1 cellular context compared by ENCODE assay signal in genomic region chr1:100785399-100786082, GRCh38.
TF ChIP-seq lines count a peak whose summit lies in the region.

No MANE protein-coding gene starts in this region.

TF ChIP-seq in K562, 482 proteins besides CTCF, POLR2A, EP300 and RAD21 (continued from another document and continues in another):
- TF ChIP-seq CHD7 (IDR thresholded peaks at IDR 0.05; ENCODE audit: low read depth, low read length) (no peak), RB1 (IDR thresholded peaks at IDR 0.05; ENCODE audit: low read depth) (no peak), NONO (IDR thresholded peaks at IDR 0.05; ENCODE audit: low read depth in 2 of 2, low read length in 1 of 2) (no peak), SREBF2 (CRISPR knock-in tag; IDR thresholded peaks at IDR 0.05) (no peak), ZNF224 (CRISPR knock-in tag; IDR thresholded peaks at IDR 0.05) (no peak), PHF21A (IDR thresholded peaks at IDR 0.05; ENCODE audit: borderline replicate concordance, low read depth) (no peak), ARID1B (IDR thresholded peaks at IDR 0.05) (peak; percentile 83), FOXJ3 (CRISPR knock-in tag; IDR thresholded peaks at IDR 0.05) (no peak), ATF2 (CRISPR knock-in tag; IDR thresholded peaks at IDR 0.05) (no peak), CREB1 (IDR thresholded peaks at IDR 0.05) (no peak), CREB1 (CRISPR knock-in tag; IDR thresholded peaks at IDR 0.05) (no peak), NFXL1 (CRISPR knock-in tag; IDR thresholded peaks at IDR 0.05) (no peak), NFIX (CRISPR knock-in tag; IDR thresholded peaks at IDR 0.05; ENCODE audit: low read depth) (no peak), NEUROD1 (IDR thresholded peaks at IDR 0.05; ENCODE audit: borderline replicate concordance, low read depth, low read length, partially characterized antibody) (peak; percentile 47), SIRT6 (IDR thresholded peaks at IDR 0.05; ENCODE audit: low read depth, low read length) (no peak), SIN3B (IDR thresholded peaks at IDR 0.05; ENCODE audit: low read depth) (no peak), NCOR1 (IDR thresholded peaks at IDR 0.05) (peak; percentile 44), SREBF1 (IDR thresholded peaks at IDR 0.05; ENCODE audit: borderline replicate concordance, low read depth, low read length) (no peak), ZNF785 (CRISPR knock-in tag; IDR thresholded peaks at IDR 0.05) (no peak), ZC3H8 (IDR thresholded peaks at IDR 0.05) (no peak), CCNT2 (IDR thresholded peaks at IDR 0.05; ENCODE audit: borderline replicate concordance, extremely low read depth, insufficient read length, low read depth, low read length) (no peak), SRSF9 (IDR thresholded peaks at IDR 0.05; ENCODE audit: borderline replicate concordance, low read depth, low read length) (no peak), POLR2H (tag; IDR thresholded peaks at IDR 0.05; ENCODE audit: low read depth) (peak; percentile 57; the same call in 1 of the 2 replicates), ZNF395 (CRISPR knock-in tag; IDR thresholded peaks at IDR 0.05) (no peak), ZNF584 (CRISPR knock-in tag; IDR thresholded peaks at IDR 0.05; ENCODE audit: low read depth) (no peak), CEBPB (tag; IDR thresholded peaks at IDR 0.05) (no peak), MYC (IDR thresholded peaks at IDR 0.05; ENCODE audit: low read depth, low read length) (peak; percentile 23; the same call in 1 of the 2 replicates), MYC (CRISPR knock-in tag; IDR thresholded peaks at IDR 0.05; ENCODE audit: borderline replicate concordance, low read depth) (no peak), HOXB6 (CRISPR knock-in tag; IDR thresholded peaks at IDR 0.05; ENCODE audit: borderline replicate concordance) (no peak), CHD1 (IDR thresholded peaks at IDR 0.05; ENCODE audit: low read length) (no peak), ZZZ3 (IDR thresholded peaks at IDR 0.05) (no peak), SOX6 (IDR thresholded peaks at IDR 0.05) (peak; percentile 89), ZNF354B (CRISPR knock-in tag; IDR thresholded peaks at IDR 0.05) (no peak), SLC30A9 (CRISPR knock-in tag; IDR thresholded peaks at IDR 0.05) (no peak), YBX1 (IDR thresholded peaks at IDR 0.05) (no peak), MCM5 (IDR thresholded peaks at IDR 0.05; ENCODE audit: low read depth) (no peak)
- TF ChIP-seq, protein P1, sequence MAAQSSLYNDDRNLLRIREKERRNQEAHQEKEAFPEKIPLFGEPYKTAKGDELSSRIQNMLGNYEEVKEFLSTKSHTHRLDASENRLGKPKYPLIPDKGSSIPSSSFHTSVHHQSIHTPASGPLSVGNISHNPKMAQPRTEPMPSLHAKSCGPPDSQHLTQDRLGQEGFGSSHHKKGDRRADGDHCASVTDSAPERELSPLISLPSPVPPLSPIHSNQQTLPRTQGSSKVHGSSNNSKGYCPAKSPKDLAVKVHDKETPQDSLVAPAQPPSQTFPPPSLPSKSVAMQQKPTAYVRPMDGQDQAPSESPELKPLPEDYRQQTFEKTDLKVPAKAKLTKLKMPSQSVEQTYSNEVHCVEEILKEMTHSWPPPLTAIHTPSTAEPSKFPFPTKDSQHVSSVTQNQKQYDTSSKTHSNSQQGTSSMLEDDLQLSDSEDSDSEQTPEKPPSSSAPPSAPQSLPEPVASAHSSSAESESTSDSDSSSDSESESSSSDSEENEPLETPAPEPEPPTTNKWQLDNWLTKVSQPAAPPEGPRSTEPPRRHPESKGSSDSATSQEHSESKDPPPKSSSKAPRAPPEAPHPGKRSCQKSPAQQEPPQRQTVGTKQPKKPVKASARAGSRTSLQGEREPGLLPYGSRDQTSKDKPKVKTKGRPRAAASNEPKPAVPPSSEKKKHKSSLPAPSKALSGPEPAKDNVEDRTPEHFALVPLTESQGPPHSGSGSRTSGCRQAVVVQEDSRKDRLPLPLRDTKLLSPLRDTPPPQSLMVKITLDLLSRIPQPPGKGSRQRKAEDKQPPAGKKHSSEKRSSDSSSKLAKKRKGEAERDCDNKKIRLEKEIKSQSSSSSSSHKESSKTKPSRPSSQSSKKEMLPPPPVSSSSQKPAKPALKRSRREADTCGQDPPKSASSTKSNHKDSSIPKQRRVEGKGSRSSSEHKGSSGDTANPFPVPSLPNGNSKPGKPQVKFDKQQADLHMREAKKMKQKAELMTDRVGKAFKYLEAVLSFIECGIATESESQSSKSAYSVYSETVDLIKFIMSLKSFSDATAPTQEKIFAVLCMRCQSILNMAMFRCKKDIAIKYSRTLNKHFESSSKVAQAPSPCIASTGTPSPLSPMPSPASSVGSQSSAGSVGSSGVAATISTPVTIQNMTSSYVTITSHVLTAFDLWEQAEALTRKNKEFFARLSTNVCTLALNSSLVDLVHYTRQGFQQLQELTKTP (IDR thresholded peaks at IDR 0.05; ENCODE audit: low read depth in 1 of 2, partially characterized antibody in 2 of 2) = peak in 1 of 2 experiments; percentile 29
- TF ChIP-seq, protein P2, sequence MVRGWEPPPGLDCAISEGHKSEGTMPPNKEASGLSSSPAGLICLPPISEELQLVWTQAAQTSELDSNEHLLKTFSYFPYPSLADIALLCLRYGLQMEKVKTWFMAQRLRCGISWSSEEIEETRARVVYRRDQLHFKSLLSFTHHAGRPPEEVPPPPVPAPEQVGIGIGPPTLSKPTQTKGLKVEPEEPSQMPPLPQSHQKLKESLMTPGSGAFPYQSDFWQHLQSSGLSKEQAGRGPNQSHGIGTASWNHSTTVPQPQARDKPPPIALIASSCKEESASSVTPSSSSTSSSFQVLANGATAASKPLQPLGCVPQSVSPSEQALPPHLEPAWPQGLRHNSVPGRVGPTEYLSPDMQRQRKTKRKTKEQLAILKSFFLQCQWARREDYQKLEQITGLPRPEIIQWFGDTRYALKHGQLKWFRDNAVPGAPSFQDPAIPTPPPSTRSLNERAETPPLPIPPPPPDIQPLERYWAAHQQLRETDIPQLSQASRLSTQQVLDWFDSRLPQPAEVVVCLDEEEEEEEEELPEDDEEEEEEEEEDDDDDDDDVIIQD (CRISPR knock-in tag; IDR thresholded peaks at IDR 0.05) = no peak
- TF ChIP-seq, protein P3, sequence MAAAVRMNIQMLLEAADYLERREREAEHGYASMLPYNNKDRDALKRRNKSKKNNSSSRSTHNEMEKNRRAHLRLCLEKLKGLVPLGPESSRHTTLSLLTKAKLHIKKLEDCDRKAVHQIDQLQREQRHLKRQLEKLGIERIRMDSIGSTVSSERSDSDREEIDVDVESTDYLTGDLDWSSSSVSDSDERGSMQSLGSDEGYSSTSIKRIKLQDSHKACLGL (CRISPR knock-in tag; IDR thresholded peaks at IDR 0.05; ENCODE audit: borderline replicate concordance, poor library complexity, severe bottlenecking) = no peak
- TF ChIP-seq, protein P4, sequence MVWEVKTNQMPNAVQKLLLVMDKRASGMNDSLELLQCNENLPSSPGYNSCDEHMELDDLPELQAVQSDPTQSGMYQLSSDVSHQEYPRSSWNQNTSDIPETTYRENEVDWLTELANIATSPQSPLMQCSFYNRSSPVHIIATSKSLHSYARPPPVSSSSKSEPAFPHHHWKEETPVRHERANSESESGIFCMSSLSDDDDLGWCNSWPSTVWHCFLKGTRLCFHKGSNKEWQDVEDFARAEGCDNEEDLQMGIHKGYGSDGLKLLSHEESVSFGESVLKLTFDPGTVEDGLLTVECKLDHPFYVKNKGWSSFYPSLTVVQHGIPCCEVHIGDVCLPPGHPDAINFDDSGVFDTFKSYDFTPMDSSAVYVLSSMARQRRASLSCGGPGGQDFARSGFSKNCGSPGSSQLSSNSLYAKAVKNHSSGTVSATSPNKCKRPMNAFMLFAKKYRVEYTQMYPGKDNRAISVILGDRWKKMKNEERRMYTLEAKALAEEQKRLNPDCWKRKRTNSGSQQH (CRISPR knock-in tag; IDR thresholded peaks at IDR 0.05) = no peak
- TF ChIP-seq, protein P5, sequence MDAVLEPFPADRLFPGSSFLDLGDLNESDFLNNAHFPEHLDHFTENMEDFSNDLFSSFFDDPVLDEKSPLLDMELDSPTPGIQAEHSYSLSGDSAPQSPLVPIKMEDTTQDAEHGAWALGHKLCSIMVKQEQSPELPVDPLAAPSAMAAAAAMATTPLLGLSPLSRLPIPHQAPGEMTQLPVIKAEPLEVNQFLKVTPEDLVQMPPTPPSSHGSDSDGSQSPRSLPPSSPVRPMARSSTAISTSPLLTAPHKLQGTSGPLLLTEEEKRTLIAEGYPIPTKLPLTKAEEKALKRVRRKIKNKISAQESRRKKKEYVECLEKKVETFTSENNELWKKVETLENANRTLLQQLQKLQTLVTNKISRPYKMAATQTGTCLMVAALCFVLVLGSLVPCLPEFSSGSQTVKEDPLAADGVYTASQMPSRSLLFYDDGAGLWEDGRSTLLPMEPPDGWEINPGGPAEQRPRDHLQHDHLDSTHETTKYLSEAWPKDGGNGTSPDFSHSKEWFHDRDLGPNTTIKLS (IDR thresholded peaks at IDR 0.05; ENCODE audit: borderline replicate concordance, low read depth) = no peak
